In genomic region chr19:35351441-35352176, GRCh38 we compare ENCODE assay signal across 23 cellular contexts. TPM values are rescaled to one million over a fixed set of nuclear protein-coding genes. Genes with fewer than 3 reads are reported as not detected.
DNase-seq lines count a peak whose midpoint lies in the region; ATAC-seq lines count a peak whose summit lies in the region.
"Had no signal": no experiment of that assay in that cellular context is flagged by ENCODE, and none has a peak within 500 bp of the region (broad histone marks: within the 10 kb centered on the region; RNA-seq: fewer than 3 reads in every experiment).

No MANE protein-coding gene starts in this region.

- peaks cover 7% of the 10 kb centered on the region for H3K27me3 Mint-ChIP-seq in activated CD4-positive, alpha-beta memory T cell treated with anti-CD3 and anti-CD28 coated beads for 36 hours
- H3K27me3 Mint-ChIP-seq in activated CD4-positive, alpha-beta memory T cell treated with anti-CD3 and anti-CD28 coated beads, Interleukin-2, amount 10 ng/mL, durations not matched to agents 7 days and 5 days = peaks cover 30% of the 10 kb centered on the region
- peaks cover 2% of the 10 kb centered on the region for H3K27me3 Mint-ChIP-seq in IgD-negative memory B cell

- H3K9me3 Mint-ChIP-seq in activated CD4-positive, alpha-beta memory T cell treated with anti-CD3 and anti-CD28 coated beads for 36 hours = no peaks in the 10 kb centered on the region
- no peaks in the 10 kb centered on the region for H3K9me3 Mint-ChIP-seq in activated CD4-positive, alpha-beta memory T cell treated with anti-CD3 and anti-CD28 coated beads, Interleukin-2, amount 10 ng/mL, durations not matched to agents 7 days and 5 days
- H3K9me3 Mint-ChIP-seq in IgD-negative memory B cell = peaks cover 0 to 1% (median 0%) of the 10 kb centered on the region in 3 donors
- no peaks in the 10 kb centered on the region for H3K9me3 Mint-ChIP-seq in stimulated activated effector memory CD8-positive, alpha-beta T cell treated with anti-CD3 and anti-CD28 coated beads, Interleukin-12 subunit alpha, Interleukin-12 subunit beta, amount 100 ng/mL, for 72 hours
- H3K9me3 Mint-ChIP-seq: T-helper 2 cell treated with Interferon-gamma antibody and Interleukin-4, amounts not matched to agents 5 μg/mL and 100 μg/mL, for 36 hours; WTC11 had no signal

- peak; percentile 5 for DNase-seq in activated CD4-positive, alpha-beta memory T cell treated with anti-CD3 and anti-CD28 coated beads for 36 hours
- no peak for DNase-seq in activated CD4-positive, alpha-beta memory T cell treated with anti-CD3 and anti-CD28 coated beads, Interleukin-2, amount 10 ng/mL, durations not matched to agents 7 days and 5 days
- DNase-seq in left lobe of liver (ENCODE audit: low spot score) (peak; percentile 42), hippocampal formation (lab: John Stamatoyannopoulos, UW) (no peak), NCI-H1694 treated with DMSO at 0.1 percent for 48 hours (lab: John Stamatoyannopoulos, UW) (no peak), DMS53 (lab: John Stamatoyannopoulos, UW) (no peak)
- DNase-seq in stimulated activated effector memory CD8-positive, alpha-beta T cell treated with anti-CD3 and anti-CD28 coated beads, Interleukin-12 subunit alpha, Interleukin-12 subunit beta, amount 100 ng/mL, for 72 hours (ENCODE audit: low spot score in 2 of 2) = no peak
- DNase-seq: amygdala; BE2C; esophagus squamous epithelium; GDM1; left ventricle myocardium inferior; MV-4-11; NCI-H187 treated with DMSO at 0.1 percent for 48 hours; NCI-H345; stimulated activated CD4-positive, alpha-beta T cell treated with anti-CD3 and anti-CD28 coated beads, Interleukin-1b, Interleukin-23, amount 100 ng/mL, for 48 hours had no signal

- no peak overlapping the region for H3K4me3 Mint-ChIP-seq in activated CD4-positive, alpha-beta memory T cell treated with anti-CD3 and anti-CD28 coated beads for 36 hours
- no peak overlapping the region for H3K4me3 Mint-ChIP-seq in activated CD4-positive, alpha-beta memory T cell treated with anti-CD3 and anti-CD28 coated beads, Interleukin-2, amount 10 ng/mL, durations not matched to agents 7 days and 5 days
- H3K4me3 Mint-ChIP-seq in IgD-negative memory B cell = no peak overlapping the region
- no peak overlapping the region for H3K4me3 Mint-ChIP-seq in stimulated activated effector memory CD8-positive, alpha-beta T cell treated with anti-CD3 and anti-CD28 coated beads, Interleukin-12 subunit alpha, Interleukin-12 subunit beta, amount 100 ng/mL, for 72 hours
- H3K4me3 Mint-ChIP-seq: T-helper 2 cell treated with Interferon-gamma antibody and Interleukin-4, amounts not matched to agents 5 μg/mL and 100 μg/mL, for 36 hours; WTC11 had no signal

- no peak overlapping the region for H3K27ac Mint-ChIP-seq in activated CD4-positive, alpha-beta memory T cell treated with anti-CD3 and anti-CD28 coated beads for 36 hours
- no peak overlapping the region for H3K27ac Mint-ChIP-seq in activated CD4-positive, alpha-beta memory T cell treated with anti-CD3 and anti-CD28 coated beads, Interleukin-2, amount 10 ng/mL, durations not matched to agents 7 days and 5 days
- H3K27ac Mint-ChIP-seq in IgD-negative memory B cell = peak overlapping the region in 2 of 3 donors; percentile 43 to 83
- H3K27ac Mint-ChIP-seq in stimulated activated effector memory CD8-positive, alpha-beta T cell treated with anti-CD3 and anti-CD28 coated beads, Interleukin-12 subunit alpha, Interleukin-12 subunit beta, amount 100 ng/mL, for 72 hours = peak overlapping the region; percentile 60
- H3K27ac Mint-ChIP-seq: T-helper 2 cell treated with Interferon-gamma antibody and Interleukin-4, amounts not matched to agents 5 μg/mL and 100 μg/mL, for 36 hours; WTC11 had no signal

- peaks cover 37% of the 10 kb centered on the region for H3K4me1 Mint-ChIP-seq in activated CD4-positive, alpha-beta memory T cell treated with anti-CD3 and anti-CD28 coated beads for 36 hours (ENCODE audit: low read depth)
- H3K4me1 Mint-ChIP-seq in activated CD4-positive, alpha-beta memory T cell treated with anti-CD3 and anti-CD28 coated beads, Interleukin-2, amount 10 ng/mL, durations not matched to agents 7 days and 5 days = peaks cover 25% of the 10 kb centered on the region
- H3K4me1 Mint-ChIP-seq in IgD-negative memory B cell = peaks cover 30 to 34% (median 33%) of the 10 kb centered on the region in 3 donors
- H3K4me1 Mint-ChIP-seq in stimulated activated effector memory CD8-positive, alpha-beta T cell treated with anti-CD3 and anti-CD28 coated beads, Interleukin-12 subunit alpha, Interleukin-12 subunit beta, amount 100 ng/mL, for 72 hours = peaks cover 47% of the 10 kb centered on the region

- CTCF ChIA-PET in activated CD4-positive, alpha-beta memory T cell treated with anti-CD3 and anti-CD28 coated beads for 36 hours (lab: Charles Lee) = interaction anchor here (1.7 to 5.6 kb wide), 4 partner anchors 117 to 178 kb away, joined by 4 to 101 read pairs (median 62); no protein-coding TSS in a partner anchor
- CTCF ChIA-PET in activated CD4-positive, alpha-beta memory T cell treated with anti-CD3 and anti-CD28 coated beads, Interleukin-2, amount 10 ng/mL, durations not matched to agents 7 days and 5 days (lab: Charles Lee) = interaction anchor here (2.5 to 4.4 kb wide), 3 partner anchors 112 to 117 kb away, joined by 13 to 78 read pairs (median 23); no protein-coding TSS in a partner anchor

- POLR2A ChIA-PET in activated CD4-positive, alpha-beta memory T cell treated with anti-CD3 and anti-CD28 coated beads for 36 hours (lab: Charles Lee) = no interaction called here
- POLR2A ChIA-PET in activated CD4-positive, alpha-beta memory T cell treated with anti-CD3 and anti-CD28 coated beads, Interleukin-2, amount 10 ng/mL, durations not matched to agents 7 days and 5 days (lab: Charles Lee) = no interaction called here

- ATAC-seq in left lobe of liver = no peak
- no peak for ATAC-seq in stimulated activated effector memory CD8-positive, alpha-beta T cell treated with anti-CD3 and anti-CD28 coated beads, Interleukin-12 subunit alpha, Interleukin-12 subunit beta, amount 100 ng/mL, for 72 hours

- no peaks in the 10 kb centered on the region for H3K36me3 Mint-ChIP-seq in activated CD4-positive, alpha-beta memory T cell treated with anti-CD3 and anti-CD28 coated beads for 36 hours
- H3K36me3 Mint-ChIP-seq in activated CD4-positive, alpha-beta memory T cell treated with anti-CD3 and anti-CD28 coated beads, Interleukin-2, amount 10 ng/mL, durations not matched to agents 7 days and 5 days (ENCODE audit: low read depth) = no peaks in the 10 kb centered on the region
- H3K36me3 Mint-ChIP-seq in IgD-negative memory B cell = no peaks in the 10 kb centered on the region
- H3K36me3 Mint-ChIP-seq in stimulated activated effector memory CD8-positive, alpha-beta T cell treated with anti-CD3 and anti-CD28 coated beads, Interleukin-12 subunit alpha, Interleukin-12 subunit beta, amount 100 ng/mL, for 72 hours = peaks cover 14% of the 10 kb centered on the region
- H3K36me3 Mint-ChIP-seq: WTC11 had no signal

- intact Hi-C loops in activated CD4-positive, alpha-beta memory T cell treated with anti-CD3 and anti-CD28 coated beads for 36 hours (cut with micrococcal nuclease) = loop anchor here (1.0 kb wide), 1 partner anchor 117 kb away; no protein-coding TSS in a partner anchor

RNA-seq across cellular contexts. Expression of gene FFAR1, which starts 3.9 kb away (rescaled TPM):
- under 1 TPM in 1 of 2 experiments, not detected in 1; 0.12 TPM for total RNA-seq in activated CD4-positive, alpha-beta memory T cell treated with anti-CD3 and anti-CD28 coated beads for 36 hours
- not detected for total RNA-seq in activated CD4-positive, alpha-beta memory T cell treated with anti-CD3 and anti-CD28 coated beads, Interleukin-2, amount 10 ng/mL, durations not matched to agents 7 days and 5 days
- polyA plus RNA-seq in IgD-negative memory B cell = 0.24 TPM
- not detected for total RNA-seq in left lobe of liver
- total RNA-seq: A172; activated CD8-positive, alpha-beta memory T cell treated with anti-CD3 and anti-CD28 coated beads for 36 hours; esophagus squamous epithelium; glomerular endothelial cell; left ventricle myocardium inferior; osteocyte had no signal

RNA-seq across cellular contexts. Expression of gene FFAR3, which starts 6.7 kb away (rescaled TPM):
- total RNA-seq in activated CD4-positive, alpha-beta memory T cell treated with anti-CD3 and anti-CD28 coated beads for 36 hours = 1 to 10 TPM; 1.1 TPM
- total RNA-seq in activated CD4-positive, alpha-beta memory T cell treated with anti-CD3 and anti-CD28 coated beads, Interleukin-2, amount 10 ng/mL, durations not matched to agents 7 days and 5 days = under 1 TPM; 0.63 to 0.78 TPM
- not detected for polyA plus RNA-seq in IgD-negative memory B cell
- not detected for total RNA-seq in left lobe of liver
- total RNA-seq: A172, esophagus squamous epithelium, glomerular endothelial cell, left ventricle myocardium inferior, osteocyte, WTC11 had no signal

RNA-seq across cellular contexts. Expression of gene GPR42, which starts 19.3 kb away (rescaled TPM):
- total RNA-seq in activated CD4-positive, alpha-beta memory T cell treated with anti-CD3 and anti-CD28 coated beads for 36 hours = under 1 TPM in 1 of 2 experiments, not detected in 1; 0.17 TPM
- total RNA-seq in activated CD4-positive, alpha-beta memory T cell treated with anti-CD3 and anti-CD28 coated beads, Interleukin-2, amount 10 ng/mL, durations not matched to agents 7 days and 5 days = under 1 TPM in 1 of 2 experiments, not detected in 1; 0.13 TPM
- polyA plus RNA-seq in IgD-negative memory B cell = not detected
- total RNA-seq in left lobe of liver = not detected
- total RNA-seq: A172; activated CD8-positive, alpha-beta memory T cell treated with anti-CD3 and anti-CD28 coated beads for 36 hours; esophagus squamous epithelium; glomerular endothelial cell; left ventricle myocardium inferior; osteocyte; WTC11 had no signal

RNA-seq across cellular contexts. Expression of gene CD22, which starts 22.6 kb away (rescaled TPM):
- total RNA-seq in activated CD4-positive, alpha-beta memory T cell treated with anti-CD3 and anti-CD28 coated beads for 36 hours = 1 to 10 TPM in 1 of 2 experiments, under 1 TPM in 1; 0.75 to 1.2 TPM
- total RNA-seq in activated CD4-positive, alpha-beta memory T cell treated with anti-CD3 and anti-CD28 coated beads, Interleukin-2, amount 10 ng/mL, durations not matched to agents 7 days and 5 days = under 1 TPM; 0.63 to 0.76 TPM
- 494 TPM for polyA plus RNA-seq in IgD-negative memory B cell
- total RNA-seq in left lobe of liver = 1.2 TPM
- total RNA-seq: left ventricle myocardium inferior, osteocyte had no signal

RNA-seq across cellular contexts. Expression of gene MAG, which starts 59.6 kb away (rescaled TPM):
- under 1 TPM; 0.43 to 0.44 TPM for total RNA-seq in activated CD4-positive, alpha-beta memory T cell treated with anti-CD3 and anti-CD28 coated beads for 36 hours
- total RNA-seq in activated CD4-positive, alpha-beta memory T cell treated with anti-CD3 and anti-CD28 coated beads, Interleukin-2, amount 10 ng/mL, durations not matched to agents 7 days and 5 days = not detected
- 0.25 TPM for polyA plus RNA-seq in IgD-negative memory B cell
- 0.81 TPM for total RNA-seq in left lobe of liver
- total RNA-seq: A172; activated CD8-positive, alpha-beta memory T cell treated with anti-CD3 and anti-CD28 coated beads for 36 hours; glomerular endothelial cell; left ventricle myocardium inferior; osteocyte had no signal

Comparison
In these comparisons a context has a peak if more than half of its experiments do, and no peak if none do; other contexts are left out.
1. DNase-seq: peak in activated CD4-positive, alpha-beta memory T cell treated with anti-CD3 and anti-CD28 coated beads for 36 hours (single experiment) and left lobe of liver (single experiment); none in activated CD4-positive, alpha-beta memory T cell treated with anti-CD3 and anti-CD28 coated beads, Interleukin-2, amount 10 ng/mL, durations not matched to agents 7 days and 5 days (single experiment), stimulated activated effector memory CD8-positive, alpha-beta T cell treated with anti-CD3 and anti-CD28 coated beads, Interleukin-12 subunit alpha, Interleukin-12 subunit beta, amount 100 ng/mL, for 72 hours (0 of 2), hippocampal formation (0 of 2), NCI-H1694 treated with DMSO at 0.1 percent for 48 hours (single experiment) and DMS53 (single experiment).
2. H3K27ac Mint-ChIP-seq: peak in IgD-negative memory B cell (2 of 3) and stimulated activated effector memory CD8-positive, alpha-beta T cell treated with anti-CD3 and anti-CD28 coated beads, Interleukin-12 subunit alpha, Interleukin-12 subunit beta, amount 100 ng/mL, for 72 hours (single experiment); none in activated CD4-positive, alpha-beta memory T cell treated with anti-CD3 and anti-CD28 coated beads for 36 hours (single experiment) and activated CD4-positive, alpha-beta memory T cell treated with anti-CD3 and anti-CD28 coated beads, Interleukin-2, amount 10 ng/mL, durations not matched to agents 7 days and 5 days (single experiment).